ENCODE assay signal across 7 cellular contexts in the genomic region with DNA sequence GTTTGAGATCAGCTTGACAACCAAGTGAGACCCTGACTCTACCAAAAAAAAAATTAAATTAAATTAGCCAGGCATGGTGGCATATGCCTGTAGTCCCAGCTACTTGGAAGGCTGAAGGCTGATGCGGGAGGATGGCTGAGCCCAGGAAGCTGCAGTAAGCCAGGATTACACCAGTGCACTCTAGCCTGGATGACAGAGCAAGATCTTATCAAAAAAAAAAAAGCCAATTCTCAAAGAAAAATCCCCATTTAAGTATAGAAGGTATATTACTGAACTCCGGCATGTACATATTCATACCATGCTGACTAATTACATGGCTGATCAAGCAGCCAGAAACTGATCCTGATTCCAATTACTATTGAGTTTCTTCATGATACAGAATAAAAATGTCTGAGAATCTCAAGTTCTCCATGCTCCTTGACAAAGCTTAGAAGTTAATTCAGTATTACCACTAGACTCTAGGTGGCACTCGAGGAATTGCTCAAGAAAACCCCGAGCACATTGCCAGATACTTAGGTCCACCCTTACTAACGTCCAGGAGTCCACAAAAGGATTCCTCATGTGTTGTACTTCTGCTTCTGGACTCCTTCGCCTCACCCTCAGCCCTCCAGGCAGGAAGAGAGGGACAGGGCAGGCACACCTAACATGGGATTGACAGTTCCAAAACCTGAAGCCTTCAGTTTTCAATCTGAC.
DNase-seq lines count a peak whose midpoint lies in the region; ATAC-seq, FAIRE-seq and TF ChIP-seq lines count a peak whose summit lies in the region.

No MANE protein-coding gene starts in this region.

- peak; percentile 87 for FAIRE-seq in H54 (lab: Jason Lieb, UNC)

- peaks cover 64% of the 10 kb centered on the region for H3K79me2 ChIP-seq in hepatocyte

- H3K9me3 ChIP-seq in hepatocyte (ENCODE audit: low read depth) (no peaks in the 10 kb centered on the region), suprapubic skin (no peaks in the 10 kb centered on the region)

- no peak overlapping the region for H3K27ac Mint-ChIP-seq in WTC11

- H3K36me3 ChIP-seq in hepatocyte (replicated peaks; ENCODE audit: insufficient read depth, low read depth) (no peaks in the 10 kb centered on the region), suprapubic skin (no peaks in the 10 kb centered on the region)

- H3K9me3 Mint-ChIP-seq in WTC11: no peaks in the 10 kb centered on the region

- H3K4me1 Mint-ChIP-seq in WTC11: peaks cover 52% of the 10 kb centered on the region

- TF ChIP-seq POLR2A in H54 (IDR thresholded peaks at IDR 0.05; ENCODE audit: low read depth, low read length) (no peak), suprapubic skin (IDR thresholded peaks at IDR 0.05) (no peak)

- H3K27me3 ChIP-seq in hepatocyte (no peaks in the 10 kb centered on the region), suprapubic skin (no peaks in the 10 kb centered on the region)

- H3K27ac ChIP-seq in hepatocyte (peak overlapping the region; percentile 1), suprapubic skin (no peak overlapping the region)

- H3K36me3 Mint-ChIP-seq in WTC11: no peaks in the 10 kb centered on the region

- no peaks in the 10 kb centered on the region for H3K27me3 Mint-ChIP-seq in WTC11 (ENCODE audit: low read depth)

- peak; percentile 70 for DNase-seq in GM12865 (ENCODE audit: low read depth)
- DNase-seq in H54 (ENCODE audit: insufficient read length, low spot score): no peak
- no peak for DNase-seq in WTC11 (ENCODE audit: low spot score)
- DNase-seq in hepatocyte (ENCODE audit: low spot score): peak; percentile 85
- no peak for DNase-seq in suprapubic skin (ENCODE audit: low spot score in 2 of 2)
- no peak for DNase-seq in cortex of kidney (lab: John Stamatoyannopoulos, UW)

- no peak for TF ChIP-seq EP300 in suprapubic skin (IDR thresholded peaks at IDR 0.05)

- POLR2A ChIA-PET in WTC11 (lab: Charles Lee): interaction anchor here (0.6 kb wide), 1 partner anchor 188 kb away, joined by 3 read pairs; no protein-coding TSS in a partner anchor

- H3K4me3 ChIP-seq in GM12865 (ENCODE audit: low read depth, low read length): no peak overlapping the region
- no peak overlapping the region for H3K4me3 ChIP-seq in hepatocyte
- no peak overlapping the region for H3K4me3 ChIP-seq in suprapubic skin

- H3K4me1 ChIP-seq in hepatocyte (ENCODE audit: insufficient read depth): no peaks in the 10 kb centered on the region
- peaks cover 33% of the 10 kb centered on the region for H3K4me1 ChIP-seq in suprapubic skin

- TF ChIP-seq CTCF in GM12865 (IDR thresholded peaks at IDR 0.05; ENCODE audit: insufficient read depth, low read depth, low read length, missing control alignments): peak; percentile 51
- TF ChIP-seq CTCF in LNCAP (IDR thresholded peaks at IDR 0.05): peak; percentile 70
- TF ChIP-seq CTCF in WTC11 (IDR thresholded peaks at IDR 0.05): no peak
- TF ChIP-seq CTCF in hepatocyte (IDR thresholded peaks at IDR 0.05; ENCODE audit: poor library complexity): peak; percentile 68
- TF ChIP-seq CTCF in suprapubic skin (IDR thresholded peaks at IDR 0.05): peak; percentile 37 to 40

- no peak overlapping the region for H3K4me3 Mint-ChIP-seq in WTC11

- H2AFZ ChIP-seq in hepatocyte: no peak overlapping the region

- H3K9me2 ChIP-seq in hepatocyte (replicated peaks; ENCODE audit: insufficient read depth): no peaks in the 10 kb centered on the region

- ATAC-seq in WTC11: peak; percentile 77

- no peaks in the 10 kb centered on the region for H4K20me1 ChIP-seq in hepatocyte (ENCODE audit: insufficient read depth, poor library complexity, severe bottlenecking)

- CTCF ChIA-PET in WTC11 (lab: Charles Lee): interaction anchor here (0.5 to 2.2 kb wide), 12 partner anchors 11 to 772 kb away, joined by 3 to 9 read pairs (median 4); no protein-coding TSS in a partner anchor

- 43% methylated on average over 6 of the region's 6 CpGs for WGBS in hepatocyte (ENCODE audit: low lambda C conversion rate, missing lambda C conversion rate)
- WGBS in suprapubic skin: 15% methylated on average over 6 of the region's 6 CpGs

- no peak overlapping the region for H3K4me2 ChIP-seq in hepatocyte

TF ChIP-seq in WTC11, 78 proteins besides CTCF, POLR2A, EP300 and RAD21 (continues in another document):
- TF ChIP-seq, protein P1, sequence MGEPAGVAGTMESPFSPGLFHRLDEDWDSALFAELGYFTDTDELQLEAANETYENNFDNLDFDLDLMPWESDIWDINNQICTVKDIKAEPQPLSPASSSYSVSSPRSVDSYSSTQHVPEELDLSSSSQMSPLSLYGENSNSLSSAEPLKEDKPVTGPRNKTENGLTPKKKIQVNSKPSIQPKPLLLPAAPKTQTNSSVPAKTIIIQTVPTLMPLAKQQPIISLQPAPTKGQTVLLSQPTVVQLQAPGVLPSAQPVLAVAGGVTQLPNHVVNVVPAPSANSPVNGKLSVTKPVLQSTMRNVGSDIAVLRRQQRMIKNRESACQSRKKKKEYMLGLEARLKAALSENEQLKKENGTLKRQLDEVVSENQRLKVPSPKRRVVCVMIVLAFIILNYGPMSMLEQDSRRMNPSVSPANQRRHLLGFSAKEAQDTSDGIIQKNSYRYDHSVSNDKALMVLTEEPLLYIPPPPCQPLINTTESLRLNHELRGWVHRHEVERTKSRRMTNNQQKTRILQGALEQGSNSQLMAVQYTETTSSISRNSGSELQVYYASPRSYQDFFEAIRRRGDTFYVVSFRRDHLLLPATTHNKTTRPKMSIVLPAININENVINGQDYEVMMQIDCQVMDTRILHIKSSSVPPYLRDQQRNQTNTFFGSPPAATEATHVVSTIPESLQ (CRISPR knock-in tag; IDR thresholded peaks at IDR 0.05): no peak
- TF ChIP-seq NR1H2 (CRISPR knock-in tag; IDR thresholded peaks at IDR 0.05) (no peak), CREB1 (CRISPR knock-in tag; IDR thresholded peaks at IDR 0.05) (no peak), GRHL2 (CRISPR knock-in tag; IDR thresholded peaks at IDR 0.05; ENCODE audit: insufficient replicate concordance, severe bottlenecking) (no peak), ZNF396 (CRISPR knock-in tag; IDR thresholded peaks at IDR 0.05; ENCODE audit: borderline replicate concordance) (no peak), SP1 (CRISPR knock-in tag; conservative IDR thresholded peaks at IDR 0.05) (no peak), NFATC4 (CRISPR knock-in tag; IDR thresholded peaks at IDR 0.05) (no peak), SMAD4 (CRISPR knock-in tag; IDR thresholded peaks at IDR 0.05) (no peak)
- TF ChIP-seq, protein P2, sequence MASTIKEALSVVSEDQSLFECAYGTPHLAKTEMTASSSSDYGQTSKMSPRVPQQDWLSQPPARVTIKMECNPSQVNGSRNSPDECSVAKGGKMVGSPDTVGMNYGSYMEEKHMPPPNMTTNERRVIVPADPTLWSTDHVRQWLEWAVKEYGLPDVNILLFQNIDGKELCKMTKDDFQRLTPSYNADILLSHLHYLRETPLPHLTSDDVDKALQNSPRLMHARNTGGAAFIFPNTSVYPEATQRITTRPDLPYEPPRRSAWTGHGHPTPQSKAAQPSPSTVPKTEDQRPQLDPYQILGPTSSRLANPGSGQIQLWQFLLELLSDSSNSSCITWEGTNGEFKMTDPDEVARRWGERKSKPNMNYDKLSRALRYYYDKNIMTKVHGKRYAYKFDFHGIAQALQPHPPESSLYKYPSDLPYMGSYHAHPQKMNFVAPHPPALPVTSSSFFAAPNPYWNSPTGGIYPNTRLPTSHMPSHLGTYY (CRISPR knock-in tag; IDR thresholded peaks at IDR 0.05): no peak
- TF ChIP-seq, protein P3, sequence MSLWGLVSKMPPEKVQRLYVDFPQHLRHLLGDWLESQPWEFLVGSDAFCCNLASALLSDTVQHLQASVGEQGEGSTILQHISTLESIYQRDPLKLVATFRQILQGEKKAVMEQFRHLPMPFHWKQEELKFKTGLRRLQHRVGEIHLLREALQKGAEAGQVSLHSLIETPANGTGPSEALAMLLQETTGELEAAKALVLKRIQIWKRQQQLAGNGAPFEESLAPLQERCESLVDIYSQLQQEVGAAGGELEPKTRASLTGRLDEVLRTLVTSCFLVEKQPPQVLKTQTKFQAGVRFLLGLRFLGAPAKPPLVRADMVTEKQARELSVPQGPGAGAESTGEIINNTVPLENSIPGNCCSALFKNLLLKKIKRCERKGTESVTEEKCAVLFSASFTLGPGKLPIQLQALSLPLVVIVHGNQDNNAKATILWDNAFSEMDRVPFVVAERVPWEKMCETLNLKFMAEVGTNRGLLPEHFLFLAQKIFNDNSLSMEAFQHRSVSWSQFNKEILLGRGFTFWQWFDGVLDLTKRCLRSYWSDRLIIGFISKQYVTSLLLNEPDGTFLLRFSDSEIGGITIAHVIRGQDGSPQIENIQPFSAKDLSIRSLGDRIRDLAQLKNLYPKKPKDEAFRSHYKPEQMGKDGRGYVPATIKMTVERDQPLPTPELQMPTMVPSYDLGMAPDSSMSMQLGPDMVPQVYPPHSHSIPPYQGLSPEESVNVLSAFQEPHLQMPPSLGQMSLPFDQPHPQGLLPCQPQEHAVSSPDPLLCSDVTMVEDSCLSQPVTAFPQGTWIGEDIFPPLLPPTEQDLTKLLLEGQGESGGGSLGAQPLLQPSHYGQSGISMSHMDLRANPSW (CRISPR knock-in tag; conservative IDR thresholded peaks at IDR 0.05; ENCODE audit: low read depth): no peak
- TF ChIP-seq, protein P4, sequence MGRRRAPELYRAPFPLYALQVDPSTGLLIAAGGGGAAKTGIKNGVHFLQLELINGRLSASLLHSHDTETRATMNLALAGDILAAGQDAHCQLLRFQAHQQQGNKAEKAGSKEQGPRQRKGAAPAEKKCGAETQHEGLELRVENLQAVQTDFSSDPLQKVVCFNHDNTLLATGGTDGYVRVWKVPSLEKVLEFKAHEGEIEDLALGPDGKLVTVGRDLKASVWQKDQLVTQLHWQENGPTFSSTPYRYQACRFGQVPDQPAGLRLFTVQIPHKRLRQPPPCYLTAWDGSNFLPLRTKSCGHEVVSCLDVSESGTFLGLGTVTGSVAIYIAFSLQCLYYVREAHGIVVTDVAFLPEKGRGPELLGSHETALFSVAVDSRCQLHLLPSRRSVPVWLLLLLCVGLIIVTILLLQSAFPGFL (CRISPR knock-in tag; IDR thresholded peaks at IDR 0.05; ENCODE audit: borderline replicate concordance): no peak
- TF ChIP-seq, protein P5, sequence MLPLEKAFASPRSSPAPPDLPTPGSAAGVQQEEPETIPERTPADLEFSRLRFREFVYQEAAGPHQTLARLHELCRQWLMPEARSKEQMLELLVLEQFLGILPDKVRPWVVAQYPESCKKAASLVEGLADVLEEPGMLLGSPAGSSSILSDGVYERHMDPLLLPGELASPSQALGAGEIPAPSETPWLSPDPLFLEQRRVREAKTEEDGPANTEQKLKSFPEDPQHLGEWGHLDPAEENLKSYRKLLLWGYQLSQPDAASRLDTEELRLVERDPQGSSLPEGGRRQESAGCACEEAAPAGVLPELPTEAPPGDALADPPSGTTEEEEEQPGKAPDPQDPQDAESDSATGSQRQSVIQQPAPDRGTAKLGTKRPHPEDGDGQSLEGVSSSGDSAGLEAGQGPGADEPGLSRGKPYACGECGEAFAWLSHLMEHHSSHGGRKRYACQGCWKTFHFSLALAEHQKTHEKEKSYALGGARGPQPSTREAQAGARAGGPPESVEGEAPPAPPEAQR (CRISPR knock-in tag; IDR thresholded peaks at IDR 0.05): no peak

Comparison
In these comparisons a context has a peak if more than half of its experiments do, and no peak if none do; other contexts are left out.
1. DNase-seq: peak in GM12865 (single experiment) and hepatocyte (single experiment); none in H54 (single experiment), WTC11 (single experiment), suprapubic skin (0 of 2) and cortex of kidney (single experiment).